ENCODE assay signal across 1 cellular context in the genomic region with DNA sequence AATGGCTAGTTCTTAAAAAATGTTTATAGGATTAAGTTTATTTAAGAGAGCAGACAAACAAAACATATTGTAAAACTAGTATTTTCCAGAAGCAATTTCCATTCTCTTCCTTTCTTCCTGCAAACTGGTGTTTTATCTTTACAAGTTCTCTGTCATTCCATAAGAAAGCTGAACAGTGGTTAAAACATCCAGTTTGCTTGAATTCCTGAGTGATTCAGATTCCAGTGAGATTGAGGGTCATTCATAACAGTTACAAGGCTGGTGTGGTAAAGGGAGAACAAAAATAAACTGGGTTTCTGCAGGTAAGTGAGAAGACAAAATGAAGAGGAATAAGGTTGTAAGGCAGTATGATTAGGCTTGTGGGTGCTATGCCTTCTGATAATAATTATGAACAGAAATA.
TF ChIP-seq lines count a peak whose summit lies in the region.

No MANE protein-coding gene starts in this region.

TF ChIP-seq in endothelial cell of umbilical vein, 7 proteins besides CTCF, POLR2A, EP300 and RAD21:
- no peak for TF ChIP-seq GATA2 (IDR thresholded peaks at IDR 0.05; ENCODE audit: insufficient read depth, insufficient read length, low read depth, low read length)
- TF ChIP-seq EZH2 (IDR thresholded peaks at IDR 0.05; ENCODE audit: borderline replicate concordance, low read depth, low read length, severe bottlenecking), result no peak
- no peak for TF ChIP-seq FOS (IDR thresholded peaks at IDR 0.05; ENCODE audit: borderline replicate concordance, insufficient read depth, low read length)
- no peak for TF ChIP-seq MYC (IDR thresholded peaks at IDR 0.05; ENCODE audit: low read depth, low read length)
- no peak for TF ChIP-seq JUN (IDR thresholded peaks at IDR 0.05; ENCODE audit: borderline replicate concordance, insufficient read depth, insufficient read length, low read depth)
- no peak for TF ChIP-seq MAX (IDR thresholded peaks at IDR 0.05; ENCODE audit: insufficient read depth, insufficient read length)
- TF ChIP-seq POLR2AphosphoS5 (IDR thresholded peaks at IDR 0.05; ENCODE audit: insufficient read depth, low read depth, low read length), result no peak
